In the genomic region with DNA sequence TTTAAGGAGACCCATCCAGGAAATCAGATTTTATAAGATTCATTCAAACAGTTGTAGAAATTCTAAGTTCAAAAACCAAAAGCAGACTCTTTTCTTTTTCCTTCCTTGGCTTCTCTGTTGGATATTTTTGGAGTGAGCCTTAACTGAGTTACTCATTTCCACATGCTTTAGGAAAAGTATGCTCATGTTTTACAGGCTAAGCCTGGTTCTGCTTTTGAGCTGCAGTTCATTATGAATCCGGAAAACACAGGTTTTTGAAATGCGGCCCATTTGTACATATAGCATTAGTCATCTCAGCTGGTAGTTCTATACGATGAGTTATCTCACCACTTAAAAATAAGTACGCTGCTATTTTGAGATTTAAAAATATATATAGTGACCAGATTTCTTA, we compare ENCODE assay signal across 1 cellular context.
TF ChIP-seq lines count a peak whose summit lies in the region.

No MANE protein-coding gene starts in this region.

TF ChIP-seq in HepG2, 621 proteins besides CTCF, POLR2A, EP300 and RAD21 (continued from another document):
- TF ChIP-seq ARID5B (CRISPR knock-in tag; IDR thresholded peaks at IDR 0.05) (peak; percentile 33; the same call in 1 of the 2 replicates), MED1 (CRISPR knock-in tag; IDR thresholded peaks at IDR 0.05) (peak; percentile 53; the same call in 1 of the 2 replicates), ATF4 (CRISPR knock-in tag; IDR thresholded peaks at IDR 0.05) (0 out of 4 replicates have a peak, but pooled peaks of 1 of the 2 experiments have one; percentile 1), PCBP2 (optimal IDR thresholded peaks at IDR 0.05; ENCODE audit: low read depth, low read length, poor library complexity, severe bottlenecking) (no peak), ARID3A (IDR thresholded peaks at IDR 0.05; ENCODE audit: low read depth, low read length) (0 out of 2 replicates have a peak, but pooled peaks have one; percentile 10), NFIC (IDR thresholded peaks at IDR 0.05; ENCODE audit: low read length) (0 out of 2 replicates have a peak, but pooled peaks have one; percentile 37), PAXIP1 (CRISPR knock-in tag; conservative IDR thresholded peaks at IDR 0.05) (0 out of 2 replicates have a peak, but pooled peaks have one; percentile 27), ZC3H4 (CRISPR knock-in tag; IDR thresholded peaks at IDR 0.05; ENCODE audit: borderline replicate concordance) (no peak), ZNF572 (CRISPR knock-in tag; IDR thresholded peaks at IDR 0.05) (no peak), NR3C1 (CRISPR knock-in tag; IDR thresholded peaks at IDR 0.05) (no peak), ZNF256 (CRISPR knock-in tag; conservative IDR thresholded peaks at IDR 0.05) (no peak), ZNF543 (CRISPR knock-in tag; IDR thresholded peaks at IDR 0.05) (0 out of 2 replicates have a peak, but pooled peaks have one; percentile 28)
- TF ChIP-seq, protein P1, sequence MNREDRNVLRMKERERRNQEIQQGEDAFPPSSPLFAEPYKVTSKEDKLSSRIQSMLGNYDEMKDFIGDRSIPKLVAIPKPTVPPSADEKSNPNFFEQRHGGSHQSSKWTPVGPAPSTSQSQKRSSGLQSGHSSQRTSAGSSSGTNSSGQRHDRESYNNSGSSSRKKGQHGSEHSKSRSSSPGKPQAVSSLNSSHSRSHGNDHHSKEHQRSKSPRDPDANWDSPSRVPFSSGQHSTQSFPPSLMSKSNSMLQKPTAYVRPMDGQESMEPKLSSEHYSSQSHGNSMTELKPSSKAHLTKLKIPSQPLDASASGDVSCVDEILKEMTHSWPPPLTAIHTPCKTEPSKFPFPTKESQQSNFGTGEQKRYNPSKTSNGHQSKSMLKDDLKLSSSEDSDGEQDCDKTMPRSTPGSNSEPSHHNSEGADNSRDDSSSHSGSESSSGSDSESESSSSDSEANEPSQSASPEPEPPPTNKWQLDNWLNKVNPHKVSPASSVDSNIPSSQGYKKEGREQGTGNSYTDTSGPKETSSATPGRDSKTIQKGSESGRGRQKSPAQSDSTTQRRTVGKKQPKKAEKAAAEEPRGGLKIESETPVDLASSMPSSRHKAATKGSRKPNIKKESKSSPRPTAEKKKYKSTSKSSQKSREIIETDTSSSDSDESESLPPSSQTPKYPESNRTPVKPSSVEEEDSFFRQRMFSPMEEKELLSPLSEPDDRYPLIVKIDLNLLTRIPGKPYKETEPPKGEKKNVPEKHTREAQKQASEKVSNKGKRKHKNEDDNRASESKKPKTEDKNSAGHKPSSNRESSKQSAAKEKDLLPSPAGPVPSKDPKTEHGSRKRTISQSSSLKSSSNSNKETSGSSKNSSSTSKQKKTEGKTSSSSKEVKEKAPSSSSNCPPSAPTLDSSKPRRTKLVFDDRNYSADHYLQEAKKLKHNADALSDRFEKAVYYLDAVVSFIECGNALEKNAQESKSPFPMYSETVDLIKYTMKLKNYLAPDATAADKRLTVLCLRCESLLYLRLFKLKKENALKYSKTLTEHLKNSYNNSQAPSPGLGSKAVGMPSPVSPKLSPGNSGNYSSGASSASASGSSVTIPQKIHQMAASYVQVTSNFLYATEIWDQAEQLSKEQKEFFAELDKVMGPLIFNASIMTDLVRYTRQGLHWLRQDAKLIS (CRISPR knock-in tag; IDR thresholded peaks at IDR 0.05), result peak; percentile 17
- TF ChIP-seq, protein P2, sequence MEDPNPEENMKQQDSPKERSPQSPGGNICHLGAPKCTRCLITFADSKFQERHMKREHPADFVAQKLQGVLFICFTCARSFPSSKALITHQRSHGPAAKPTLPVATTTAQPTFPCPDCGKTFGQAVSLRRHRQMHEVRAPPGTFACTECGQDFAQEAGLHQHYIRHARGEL (CRISPR knock-in tag; IDR thresholded peaks at IDR 0.05), result no peak
